Comparison of ENCODE assay signal across 8 cellular contexts in the genomic region with DNA sequence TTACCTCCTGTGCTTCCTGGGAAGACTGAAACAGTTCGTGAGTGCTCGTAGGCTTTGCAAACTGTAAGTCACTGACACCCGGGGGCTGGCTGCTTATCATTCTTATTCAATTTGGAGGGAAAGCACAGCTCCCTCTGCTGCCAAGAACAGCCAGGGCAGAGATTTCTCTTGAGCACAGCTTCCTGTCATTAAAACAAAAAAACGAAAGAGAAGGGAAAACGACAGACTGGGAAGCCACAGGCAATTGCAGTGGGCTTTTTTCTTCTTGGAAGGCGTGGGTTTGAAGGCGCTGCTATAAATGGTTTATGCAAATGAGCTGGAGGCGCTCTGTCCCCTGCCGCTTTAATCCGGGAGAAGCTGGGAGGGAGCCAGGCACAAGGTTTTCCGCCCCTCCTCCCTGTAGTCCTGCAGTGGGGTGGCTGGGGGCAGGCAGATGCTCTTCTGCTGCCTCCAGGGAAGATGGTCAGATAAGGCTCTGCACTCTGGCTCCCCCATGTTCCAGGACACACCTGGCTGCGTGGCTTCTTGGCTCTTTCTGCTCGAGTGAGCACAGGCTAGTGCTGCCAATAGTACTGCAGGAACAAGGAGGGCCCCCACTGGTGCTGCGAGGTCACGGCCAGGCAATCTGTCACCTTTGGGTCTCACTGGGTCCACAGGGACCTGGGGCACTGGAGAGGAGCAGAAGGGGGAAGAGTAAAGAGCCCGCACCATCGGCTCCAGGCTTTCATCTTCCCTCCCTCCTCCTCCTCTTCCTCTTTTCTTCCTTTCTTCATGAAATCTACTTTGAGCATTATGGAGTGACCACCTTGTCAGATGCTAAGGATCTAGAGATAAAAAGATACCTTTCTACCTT. TPM values are rescaled to one million over a fixed set of nuclear protein-coding genes. Genes with fewer than 3 reads are reported as not detected.
DNase-seq lines count a peak whose midpoint lies in the region; ATAC-seq and TF ChIP-seq lines count a peak whose summit lies in the region.

No MANE protein-coding gene starts in this region.

- H3K27ac ChIP-seq in Karpas-422 (ENCODE audit: low read length) (no peak overlapping the region), brain microvascular endothelial cell (no peak overlapping the region), smooth muscle cell (ENCODE audit: low read depth) (no peak overlapping the region)

- no peak for ATAC-seq in GM19395 (IDR thresholded peaks at IDR 0.05; ENCODE audit: unreplicated experiment)
- no peak for ATAC-seq in GM18861 (IDR thresholded peaks at IDR 0.05; ENCODE audit: unreplicated experiment)

- H3K4me2 ChIP-seq in Karpas-422 (ENCODE audit: low read depth, low read length, poor library complexity, severe bottlenecking), result peak overlapping the region; percentile 73
- H3K4me2 ChIP-seq in smooth muscle cell, result peak overlapping the region; percentile 70

- H3K79me2 ChIP-seq in Karpas-422 (ENCODE audit: low read length) (no peaks in the 10 kb centered on the region), smooth muscle cell (ENCODE audit: low read depth) (no peaks in the 10 kb centered on the region)

- TF ChIP-seq CTCF in brain microvascular endothelial cell (IDR thresholded peaks at IDR 0.05; ENCODE audit: low read depth, low read length, missing control alignments), result peak; percentile 78
- peak; percentile 40 for TF ChIP-seq CTCF in smooth muscle cell (IDR thresholded peaks at IDR 0.05; ENCODE audit: borderline replicate concordance, insufficient read depth, poor library complexity, severe bottlenecking)

- peak overlapping the region; percentile 61 for H3K4me3 ChIP-seq in Karpas-422 (ENCODE audit: low read length)
- H3K4me3 ChIP-seq in brain microvascular endothelial cell (ENCODE audit: low read depth, low read length), result no peak overlapping the region
- H3K4me3 ChIP-seq in smooth muscle cell, result peak overlapping the region; percentile 30

- peak overlapping the region; percentile 50; the same call in 1 of the 2 replicates for H2AFZ ChIP-seq in Karpas-422 (ENCODE audit: low read length)
- no peak overlapping the region for H2AFZ ChIP-seq in smooth muscle cell (ENCODE audit: low read depth)

- H3F3A ChIP-seq in smooth muscle cell (ENCODE audit: low read depth), result no peaks in the 10 kb centered on the region

- H4K20me1 ChIP-seq in Karpas-422 (ENCODE audit: insufficient read depth, low read depth, low read length) (no peaks in the 10 kb centered on the region), smooth muscle cell (ENCODE audit: low read depth) (no peaks in the 10 kb centered on the region)

- H3K9me3 ChIP-seq in Karpas-422 (ENCODE audit: low read length) (no peaks in the 10 kb centered on the region), smooth muscle cell (replicated peaks; ENCODE audit: low read depth) (no peaks in the 10 kb centered on the region)

- H3K36me3 ChIP-seq in Karpas-422 (ENCODE audit: insufficient read depth, low read length), result no peaks in the 10 kb centered on the region
- H3K36me3 ChIP-seq in brain microvascular endothelial cell (replicated peaks), result no peaks in the 10 kb centered on the region
- H3K36me3 ChIP-seq in smooth muscle cell (ENCODE audit: low read depth), result no peaks in the 10 kb centered on the region

- DNase-seq in G401 (ENCODE audit: low spot score) (peak; percentile 93), Karpas-422 (peak; percentile 78), RPMI8226 (peak; percentile 58), brain microvascular endothelial cell (peak; percentile 12), iris pigment epithelial cell (ENCODE audit: low read depth) (peak; percentile 35), smooth muscle cell (lab: John Stamatoyannopoulos, UW; ENCODE audit: unreplicated experiment) (no peak)

- H3K4me1 ChIP-seq in Karpas-422 (ENCODE audit: low read length), result peaks cover 61% of the 10 kb centered on the region
- H3K4me1 ChIP-seq in smooth muscle cell (ENCODE audit: low read depth), result peaks cover 20% of the 10 kb centered on the region

- 19% methylated on average over 17 of the region's 17 CpGs for WGBS in smooth muscle cell (ENCODE audit: low lambda C conversion rate)

- peak overlapping the region; percentile 41 for H3K9ac ChIP-seq in Karpas-422 (ENCODE audit: low read length)
- no peak overlapping the region for H3K9ac ChIP-seq in smooth muscle cell (ENCODE audit: low read depth)

- in situ Hi-C loops in G401 (cut with HindIII; ENCODE audit: low sequenced_read_pairs), result no loop called here
- in situ Hi-C loops in brain microvascular endothelial cell (cut with HindIII; ENCODE audit: low pct_ligation_motif_present, low sequenced_read_pairs), result no loop called here

- no peaks in the 10 kb centered on the region for H3K27me3 ChIP-seq in Karpas-422 (ENCODE audit: low read length)
- H3K27me3 ChIP-seq in brain microvascular endothelial cell (replicated peaks), result peaks cover 66% of the 10 kb centered on the region
- H3K27me3 ChIP-seq in smooth muscle cell (ENCODE audit: low read depth), result peaks cover 13% of the 10 kb centered on the region

- no peaks in the 10 kb centered on the region for H3K9me2 ChIP-seq in Karpas-422 (replicated peaks; ENCODE audit: insufficient read depth, low read length)

RNA-seq across cellular contexts. Expression of a gene that starts 49.5 kb away (rescaled TPM):
- 0.68 and 0.95 TPM in 2 replicates for total RNA-seq in G401 (2014; rRNA removed; shearing (Covaris generic))
- 0.04 TPM in 1 of 2 replicates, not detected in the other for total RNA-seq in Karpas-422 (2014; rRNA removed; shearing (Covaris generic); ENCODE audit: low replicate concordance)
- total RNA-seq in smooth muscle cell, result 0.04 and 0.40 TPM in 2 replicates
- polyA plus RNA-seq in smooth muscle cell, result 0.91 and 1.1 TPM in 2 replicates
